In genomic region chr2:146278881-146279280, GRCh38 we compare ENCODE assay signal across 6 cellular contexts.
"Had no signal": no experiment of that assay in that cellular context is flagged by ENCODE, and none has a peak within 500 bp of the region (broad histone marks: within the 10 kb centered on the region; RNA-seq: fewer than 3 reads in every experiment).

No MANE protein-coding gene starts in this region.

- H3K27ac Mint-ChIP-seq: IgD-negative memory B cell had no signal

- ATAC-seq: HepG2, K562 had no signal

- H3K27ac ChIP-seq: HL-60 had no signal

- DNase-seq: IMR-90 had no signal

- H3K9me3 Mint-ChIP-seq: IgD-negative memory B cell had no signal

- H3K4me1 Mint-ChIP-seq: IgD-negative memory B cell had no signal

- FAIRE-seq: HepG2, HTR-8/SVneo, K562 had no signal

- H3K36me3 Mint-ChIP-seq: IgD-negative memory B cell had no signal

- H3K4me3 ChIP-seq: K562 had no signal

- H3K27me3 Mint-ChIP-seq: IgD-negative memory B cell had no signal

- H3K4me3 Mint-ChIP-seq: IgD-negative memory B cell had no signal
